In genomic region chr5:40386293-40386692, GRCh38 we compare ENCODE assay signal across 9 cellular contexts.
A peak's percentile ranks its signal among the peaks of the same experiment; 100 is the strongest.
DNase-seq lines count a peak whose midpoint lies in the region; ATAC-seq, FAIRE-seq and TF ChIP-seq lines count a peak whose summit lies in the region.
"Had no signal": no experiment of that assay in that cellular context is flagged by ENCODE, and none has a peak within 500 bp of the region (broad histone marks: within the 10 kb centered on the region; RNA-seq: fewer than 3 reads in every experiment).

No MANE protein-coding gene starts in this region.

- H3K27ac ChIP-seq in HUES48 (ENCODE audit: low read depth, low read length), result peak overlapping the region; percentile 72

- ATAC-seq in GM21528 (IDR thresholded peaks at IDR 0.05; ENCODE audit: low FRiP score, unreplicated experiment), result peak; percentile 85

- H3K36me3 ChIP-seq in GM06990 (ENCODE audit: control insufficient read depth, insufficient read depth, low read length) (no peaks in the 10 kb centered on the region), HUES48 (ENCODE audit: control insufficient read depth, insufficient read depth, low read length) (no peaks in the 10 kb centered on the region)

- H3K9me3 ChIP-seq in HUES48 (ENCODE audit: control insufficient read depth, insufficient read depth, low read length), result no peaks in the 10 kb centered on the region

- DNase-seq in GM06990 (ENCODE audit: extremely low read depth, insufficient read length), result peak; percentile 39
- peak; percentile 48 for DNase-seq in astrocyte of the hippocampus (ENCODE audit: low read depth, low spot score)
- no peak for DNase-seq in NCI-H345 treated with DMSO at 0.1 percent for 48 hours (lab: John Stamatoyannopoulos, UW; ENCODE audit: unreplicated experiment)
- DNase-seq in cerebellar nuclear complex (lab: John Stamatoyannopoulos, UW), result no peak
- DNase-seq in NCI-H526 treated with DMSO at 0.1 percent for 48 hours (lab: John Stamatoyannopoulos, UW), result no peak
- DNase-seq in frontal cortex (ENCODE audit: low spot score in 2 of 2), result no peak

- H3K9ac ChIP-seq in HUES48 (ENCODE audit: low read depth, low read length), result no peak overlapping the region

- no peak for TF ChIP-seq CTCF in GM06990 (IDR thresholded peaks at IDR 0.05; ENCODE audit: insufficient read depth, low read length, poor library complexity, severe bottlenecking)

- no peak overlapping the region for H3K4me3 ChIP-seq in GM06990 (replicated peaks; ENCODE audit: low read depth, low read length)
- H3K4me3 ChIP-seq in HUES48 (ENCODE audit: low read depth, low read length), result no peak overlapping the region; the same call in 1 of the 2 replicates

- H3K27me3 ChIP-seq in GM06990 (replicated peaks; ENCODE audit: control insufficient read depth, insufficient read depth, low read length), result no peaks in the 10 kb centered on the region
- no peaks in the 10 kb centered on the region for H3K27me3 ChIP-seq in HUES48 (ENCODE audit: control insufficient read depth, insufficient read depth, low read length)

- peaks cover 27% of the 10 kb centered on the region for H3K4me1 ChIP-seq in HUES48 (ENCODE audit: control insufficient read depth, insufficient read depth, low read length)

- FAIRE-seq in frontal cortex (lab: Jason Lieb, UNC), result no peak
- FAIRE-seq: endometrium had no signal

Comparison
In these comparisons a context has a peak if more than half of its experiments do, and no peak if none do; other contexts are left out.
1. DNase-seq: peak in GM06990 (single experiment) and astrocyte of the hippocampus (single experiment); none in NCI-H345 treated with DMSO at 0.1 percent for 48 hours (single experiment), cerebellar nuclear complex (0 of 2), NCI-H526 treated with DMSO at 0.1 percent for 48 hours (single experiment) and frontal cortex (0 of 2).